Comparison of ENCODE assay signal across 1 cellular context in the genomic region with DNA sequence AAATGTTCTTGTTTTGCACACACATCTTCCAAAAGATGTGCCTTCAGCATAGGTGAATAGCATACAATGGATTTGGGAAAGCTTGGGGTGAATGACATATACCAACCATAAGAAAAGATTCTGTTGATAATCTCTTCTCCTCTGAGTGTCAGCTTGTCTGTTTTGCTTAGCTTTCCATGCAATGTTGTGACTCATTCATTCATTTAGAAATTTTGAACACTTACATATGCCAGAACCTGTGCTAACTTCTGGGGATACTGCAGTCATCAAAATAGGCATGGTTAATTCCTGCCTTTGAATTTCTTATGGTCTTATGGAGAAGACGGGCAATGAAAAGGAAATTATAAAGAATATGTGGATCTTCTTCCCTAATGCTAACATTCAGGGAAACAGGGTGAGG.
A peak's percentile ranks its signal among the peaks of the same experiment; 100 is the strongest.
TF ChIP-seq lines count a peak whose summit lies in the region.

No MANE protein-coding gene starts in this region.

TF ChIP-seq in SK-N-SH, 30 proteins besides CTCF, POLR2A, EP300 and RAD21 (continued from another document):
- TF ChIP-seq TCF12 (IDR thresholded peaks at IDR 0.05) (peak; percentile 20; the same call in 1 of the 2 replicates), GABPA (IDR thresholded peaks at IDR 0.05; ENCODE audit: low read depth) (no peak), RCOR1 (IDR thresholded peaks at IDR 0.05; ENCODE audit: low read length) (no peak), FOSL2 (IDR thresholded peaks at IDR 0.05; ENCODE audit: borderline replicate concordance, low read depth) (0 out of 2 replicates have a peak, but pooled peaks have one; percentile 8)
- TF ChIP-seq, protein P1, sequence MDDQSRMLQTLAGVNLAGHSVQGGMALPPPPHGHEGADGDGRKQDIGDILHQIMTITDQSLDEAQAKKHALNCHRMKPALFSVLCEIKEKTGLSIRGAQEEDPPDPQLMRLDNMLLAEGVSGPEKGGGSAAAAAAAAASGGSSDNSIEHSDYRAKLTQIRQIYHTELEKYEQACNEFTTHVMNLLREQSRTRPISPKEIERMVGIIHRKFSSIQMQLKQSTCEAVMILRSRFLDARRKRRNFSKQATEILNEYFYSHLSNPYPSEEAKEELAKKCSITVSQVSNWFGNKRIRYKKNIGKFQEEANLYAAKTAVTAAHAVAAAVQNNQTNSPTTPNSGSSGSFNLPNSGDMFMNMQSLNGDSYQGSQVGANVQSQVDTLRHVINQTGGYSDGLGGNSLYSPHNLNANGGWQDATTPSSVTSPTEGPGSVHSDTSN (IDR thresholded peaks at IDR 0.05): peak; percentile 26; the same call in 1 of the 2 replicates
